ENCODE assay signal across 20 cellular contexts in genomic region chr14:60861545-60862147, GRCh38.
DNase-seq lines count a peak whose midpoint lies in the region; ATAC-seq and TF ChIP-seq lines count a peak whose summit lies in the region.
"Had no signal": no experiment of that assay in that cellular context is flagged by ENCODE, and none has a peak within 500 bp of the region (broad histone marks: within the 10 kb centered on the region; RNA-seq: fewer than 3 reads in every experiment).

No MANE protein-coding gene starts in this region.

- H3K9me3 ChIP-seq in right atrium auricular region, result no peaks in the 10 kb centered on the region
- H3K9me3 ChIP-seq in esophagus muscularis mucosa, result peaks cover 0 to 3% (median 0%) of the 10 kb centered on the region in 4 donors

- H3K27me3 Mint-ChIP-seq in type B pancreatic cell, result no peaks in the 10 kb centered on the region
- H3K27me3 Mint-ChIP-seq in HFFc6 (ENCODE audit: insufficient read depth), result no peaks in the 10 kb centered on the region

- H3K4me1 ChIP-seq in right atrium auricular region, result peaks cover 0 to 46% of the 10 kb centered on the region in 2 donors
- peaks cover 13 to 46% (median 42%) of the 10 kb centered on the region in 4 donors for H3K4me1 ChIP-seq in esophagus muscularis mucosa
- H3K4me1 ChIP-seq: BLaER1 had no signal

- peaks cover 20% of the 10 kb centered on the region for H3K36me3 Mint-ChIP-seq in type B pancreatic cell
- peaks cover 17% of the 10 kb centered on the region for H3K36me3 Mint-ChIP-seq in HFFc6 (ENCODE audit: low read depth)

- 56% methylated on average over 3 of the region's 3 CpGs for WGBS in esophagus muscularis mucosa

- DNase-seq in Right ventricle myocardium inferior (ENCODE audit: missing footprints) (no peak), right atrium auricular region (ENCODE audit: low spot score) (no peak), esophagus muscularis mucosa (ENCODE audit: extremely low spot score) (no peak), myocyte (ENCODE audit: low read depth) (peak; percentile 35), type B pancreatic cell (ENCODE audit: extremely low spot score, unreplicated experiment) (no peak), HFFc6 (no peak)
- DNase-seq: activated CD4-positive, alpha-beta T cell treated with anti-CD3 and anti-CD28 coated beads for 1 hour; activated naive CD4-positive, alpha-beta T cell treated with anti-CD3 and anti-CD28 coated beads for 36 hours; activated T-cell treated with anti-CD3 and anti-CD28 coated beads, Interleukin-2, amount 50 U/mL, for 48 hours; glutamatergic neuron; nephron progenitor cell; RPMI8226; stimulated activated CD4-positive, alpha-beta T cell treated with anti-CD3 and anti-CD28 coated beads, Interleukin-4, amount 100 ng/mL, for 1 hour; stimulated activated naive CD8-positive, alpha-beta T cell treated with anti-CD3 and anti-CD28 coated beads, Interleukin-15, Interleukin-2, amounts not matched to agents 100 U/mL and 50 U/mL, for 24 hours had no signal

- H3K27me3 ChIP-seq in right atrium auricular region (no peaks in the 10 kb centered on the region), esophagus muscularis mucosa (no peaks in the 10 kb centered on the region)
- H3K27me3 ChIP-seq: ascending aorta, BLaER1, transverse colon had no signal

- ATAC-seq in Right ventricle myocardium inferior, result peak; percentile 26
- no peak for ATAC-seq in GM21367 (IDR thresholded peaks at IDR 0.05; ENCODE audit: unreplicated experiment)
- no peak for ATAC-seq in GM18505 (IDR thresholded peaks at IDR 0.05; ENCODE audit: unreplicated experiment)
- ATAC-seq: stimulated activated naive CD8-positive, alpha-beta T cell treated with anti-CD3 and anti-CD28 coated beads, Interleukin-15, Interleukin-2, amounts not matched to agents 100 U/mL and 50 U/mL, for 24 hours had no signal

- H3K27ac Mint-ChIP-seq in type B pancreatic cell, result peak overlapping the region; percentile 89
- H3K27ac Mint-ChIP-seq in HFFc6, result no peak overlapping the region
- H3K27ac Mint-ChIP-seq: activated naive CD4-positive, alpha-beta T cell treated with anti-CD3 and anti-CD28 coated beads for 36 hours; nephron progenitor cell had no signal

- TF ChIP-seq POLR2A in esophagus muscularis mucosa (IDR thresholded peaks at IDR 0.05; ENCODE audit: low read depth) (no peak), GM18505 (IDR thresholded peaks at IDR 0.05; ENCODE audit: borderline replicate concordance, extremely low read depth, insufficient read depth, insufficient read length) (no peak)

- H3K36me3 ChIP-seq in right atrium auricular region, result no peaks in the 10 kb centered on the region
- no peaks in the 10 kb centered on the region for H3K36me3 ChIP-seq in esophagus muscularis mucosa
- H3K36me3 ChIP-seq: ascending aorta, transverse colon had no signal

- peaks cover 5% of the 10 kb centered on the region for H3K9me3 Mint-ChIP-seq in type B pancreatic cell
- H3K9me3 Mint-ChIP-seq in HFFc6, result peaks cover 14% of the 10 kb centered on the region

- TF ChIP-seq CTCF in right atrium auricular region (IDR thresholded peaks at IDR 0.05) (no peak), esophagus muscularis mucosa (IDR thresholded peaks at IDR 0.05) (no peak), type B pancreatic cell (conservative IDR thresholded peaks at IDR 0.05) (no peak), HFFc6 (IDR thresholded peaks at IDR 0.05) (no peak)

- H3K27ac ChIP-seq in right atrium auricular region (peak overlapping the region in 1 of 2 donors; percentile 51), esophagus muscularis mucosa (replicated peaks in 1 of 4) (peak overlapping the region in 3 of 4 donors; percentile 3 to 46 (median 14))
- H3K27ac ChIP-seq: ascending aorta, BLaER1 had no signal

- H3K4me3 Mint-ChIP-seq in type B pancreatic cell (peak overlapping the region; percentile 55), HFFc6 (no peak overlapping the region)
- H3K4me3 Mint-ChIP-seq: activated naive CD4-positive, alpha-beta T cell treated with anti-CD3 and anti-CD28 coated beads for 36 hours; nephron progenitor cell had no signal

- H3K4me3 ChIP-seq in right atrium auricular region, result no peak overlapping the region
- H3K4me3 ChIP-seq in esophagus muscularis mucosa, result no peak overlapping the region
- H3K4me3 ChIP-seq: ascending aorta, BLaER1, smooth muscle cell, transverse colon had no signal

- H3K4me1 Mint-ChIP-seq in type B pancreatic cell (ENCODE audit: unreplicated experiment) (peaks cover 23% of the 10 kb centered on the region), HFFc6 (ENCODE audit: low read depth) (0 out of 2 replicates have a peak, but pooled peaks cover 6% of the 10 kb centered on the region)

- intact Hi-C loops in Right ventricle myocardium inferior (cut with DNase I), result no loop called here
- intact Hi-C loops in esophagus muscularis mucosa (cut with DNase I), result no loop called here

- no peak for TF ChIP-seq EP300 in esophagus muscularis mucosa (IDR thresholded peaks at IDR 0.05)
